In genomic region chr2:163723352-163723751, GRCh38 we compare ENCODE assay signal across 27 cellular contexts. TPM values are rescaled to one million over a fixed set of nuclear protein-coding genes. Genes with fewer than 3 reads are reported as not detected.
"Had no signal": no experiment of that assay in that cellular context is flagged by ENCODE, and none has a peak within 500 bp of the region (broad histone marks: within the 10 kb centered on the region; RNA-seq: fewer than 3 reads in every experiment).

No MANE protein-coding gene starts in this region.

- H3K36me3 ChIP-seq: brain microvascular endothelial cell, cardiac muscle cell had no signal

- H3K4me3 ChIP-seq: cardiac muscle cell had no signal

- DNase-seq: activated CD4-positive, alpha-beta T cell treated with anti-CD3 and anti-CD28 coated beads for 36 hours; activated CD4-positive, alpha-beta T cell treated with anti-CD3 and anti-CD28 coated beads, Interleukin-2, amount 50 U/mL, for 1 hour; activated CD8-positive, alpha-beta memory T cell treated with anti-CD3 and anti-CD28 coated beads, Interleukin-2, amount 50 U/mL, for 4 hours; activated CD8-positive, alpha-beta T cell treated with anti-CD3 and anti-CD28 coated beads for 36 hours; activated gamma-delta T cell treated with Interleukin-2 at 50 U/mL for 16 hours; activated naive CD4-positive, alpha-beta T cell treated with anti-CD3 and anti-CD28 coated beads, Interleukin-2, amount 10 ng/mL, durations not matched to agents 7 days and 5 days; activated naive CD8-positive, alpha-beta T cell treated with anti-CD3 and anti-CD28 coated beads for 36 hours; activated T-cell treated with anti-CD3 and anti-CD28 coated beads, Interleukin-2, amount 50 U/mL, for 72 hours; brain microvascular endothelial cell; cerebellar nuclear complex; NCI-H1092; NCI-H1417; NCI-H1930; NCI-H2171; NCI-H2227 treated with DMSO at 0.1 percent for 48 hours; NCI-H446 treated with DMSO at 0.1 percent for 48 hours; NCI-H524 treated with DMSO at 0.1 percent for 48 hours; NCI-H774; NK-92 treated with Interleukin-12 subunit alpha and Interleukin-12 subunit beta, amount 100 ng/mL, for 24 hours; SIG-M5; T-cell; T-helper 2 cell; T1000 had no signal

- H3K4me2 ChIP-seq: KMS-11 had no signal

- ATAC-seq: activated CD4-positive, alpha-beta T cell treated with anti-CD3 and anti-CD28 coated beads for 36 hours; activated CD8-positive, alpha-beta T cell treated with anti-CD3 and anti-CD28 coated beads for 36 hours; activated T-cell treated with anti-CD3 and anti-CD28 coated beads, Interleukin-2, amount 50 U/mL, for 72 hours; T-cell had no signal

- H3K27ac ChIP-seq: brain microvascular endothelial cell, cardiac muscle cell, KMS-11, VCaP had no signal

- H3K9ac ChIP-seq: KMS-11 had no signal

- H3K27me3 ChIP-seq: brain microvascular endothelial cell, cardiac muscle cell had no signal

RNA-seq across cellular contexts. Expression of gene FIGN, which starts 12.5 kb away (rescaled TPM):
- total RNA-seq: activated CD4-positive, alpha-beta T cell treated with anti-CD3 and anti-CD28 coated beads for 36 hours; activated CD8-positive, alpha-beta T cell treated with anti-CD3 and anti-CD28 coated beads for 36 hours; activated naive CD8-positive, alpha-beta T cell treated with anti-CD3 and anti-CD28 coated beads for 36 hours; activated T-cell treated with anti-CD3 and anti-CD28 coated beads, Interleukin-2, amount 50 U/mL, for 72 hours; activated T-helper 2 cell treated with anti-CD3 and anti-CD28 coated beads, Interferon-gamma antibody, Interleukin-2, Interleukin-4, amounts not matched to agents 10 μg/mL and 5 μg/mL and 100 μg/mL, durations not matched to agents 14 hours and 24 hours and 36 hours had no signal
